ENCODE assay signal across 10 cellular contexts in genomic region chr16:48393843-48394703, GRCh38. TPM values are rescaled to one million over a fixed set of nuclear protein-coding genes. Genes with fewer than 3 reads are reported as not detected.
DNase-seq lines count a peak whose midpoint lies in the region; ATAC-seq and TF ChIP-seq lines count a peak whose summit lies in the region.
"Had no signal": no experiment of that assay in that cellular context is flagged by ENCODE, and none has a peak within 500 bp of the region (broad histone marks: within the 10 kb centered on the region; RNA-seq: fewer than 3 reads in every experiment).

No MANE protein-coding gene starts in this region.

- H3K4me1 Mint-ChIP-seq in stimulated activated naive CD8-positive, alpha-beta T cell treated with anti-CD3 and anti-CD28 coated beads, Interleukin-15, Interleukin-2, amounts not matched to agents 100 ng/mL and 50 ng/mL, for 24 hours (ENCODE audit: low read depth), result no peaks in the 10 kb centered on the region
- H3K4me1 Mint-ChIP-seq in CD14-positive monocyte, result peaks cover 12% of the 10 kb centered on the region

- no peaks in the 10 kb centered on the region for H3K36me3 Mint-ChIP-seq in stimulated activated naive CD8-positive, alpha-beta T cell treated with anti-CD3 and anti-CD28 coated beads, Interleukin-15, Interleukin-2, amounts not matched to agents 100 ng/mL and 50 ng/mL, for 24 hours (ENCODE audit: low read depth)
- H3K36me3 Mint-ChIP-seq in CD14-positive monocyte, result no peaks in the 10 kb centered on the region

- no peaks in the 10 kb centered on the region for H3K27me3 Mint-ChIP-seq in stimulated activated naive CD8-positive, alpha-beta T cell treated with anti-CD3 and anti-CD28 coated beads, Interleukin-15, Interleukin-2, amounts not matched to agents 100 ng/mL and 50 ng/mL, for 24 hours
- H3K27me3 Mint-ChIP-seq in CD14-positive monocyte (ENCODE audit: low read depth in 3 of 3), result peaks cover 0 to 2% (median 0%) of the 10 kb centered on the region in 3 donors

- no peaks in the 10 kb centered on the region for H3K9me3 Mint-ChIP-seq in stimulated activated naive CD8-positive, alpha-beta T cell treated with anti-CD3 and anti-CD28 coated beads, Interleukin-15, Interleukin-2, amounts not matched to agents 100 ng/mL and 50 ng/mL, for 24 hours
- peaks cover 0 to 3% (median 0%) of the 10 kb centered on the region in 7 donors for H3K9me3 Mint-ChIP-seq in CD14-positive monocyte

- no peak for TF ChIP-seq CTCF in CD14-positive monocyte (IDR thresholded peaks at IDR 0.05)
- TF ChIP-seq CTCF in mucosa of descending colon (IDR thresholded peaks at IDR 0.05), result no peak

- no peaks in the 10 kb centered on the region for H3K9me3 ChIP-seq in mucosa of descending colon

- no peak for ATAC-seq in mucosa of descending colon

- intact Hi-C loops in CD14-positive monocyte (cut with micrococcal nuclease) (no loop called here), mucosa of descending colon (cut with DNase I, micrococcal nuclease) (no loop called here)

- no peak overlapping the region for H3K4me3 Mint-ChIP-seq in stimulated activated naive CD8-positive, alpha-beta T cell treated with anti-CD3 and anti-CD28 coated beads, Interleukin-15, Interleukin-2, amounts not matched to agents 100 ng/mL and 50 ng/mL, for 24 hours
- H3K4me3 Mint-ChIP-seq in CD14-positive monocyte, result no peak overlapping the region

- peaks cover 6% of the 10 kb centered on the region for H3K4me1 ChIP-seq in mucosa of descending colon (ENCODE audit: low read depth)

- H3K27ac Mint-ChIP-seq in stimulated activated naive CD8-positive, alpha-beta T cell treated with anti-CD3 and anti-CD28 coated beads, Interleukin-15, Interleukin-2, amounts not matched to agents 100 ng/mL and 50 ng/mL, for 24 hours, result peak overlapping the region; percentile 7
- H3K27ac Mint-ChIP-seq in CD14-positive monocyte, result peak overlapping the region in 2 of 7 donors; percentile 1 to 12

- DNase-seq in NCI-H2227 (lab: John Stamatoyannopoulos, UW; ENCODE audit: unreplicated experiment) (peak; percentile 4), NCI-H2227 treated with DMSO at 0.1 percent for 48 hours (lab: John Stamatoyannopoulos, UW) (no peak), astrocyte of the hippocampus (ENCODE audit: low read depth, low spot score) (peak; percentile 32), inferior parietal cortex (ENCODE audit: extremely low spot score) (peak; percentile 82), NCI-H1436 (lab: John Stamatoyannopoulos, UW) (no peak), CD14-positive monocyte (ENCODE audit: low spot score) (no peak), mucosa of descending colon (no peak)
- DNase-seq: NCI-H1694 treated with DMSO at 0.1 percent for 48 hours, right cardiac atrium had no signal

- no peak overlapping the region for H3K4me3 ChIP-seq in mucosa of descending colon

- no peaks in the 10 kb centered on the region for H3K36me3 ChIP-seq in mucosa of descending colon (ENCODE audit: low read depth)

RNA-seq across cellular contexts. Expression of gene SIAH1, which starts 8.9 kb away (rescaled TPM):
- polyA plus RNA-seq in CD14-positive monocyte, result 1 to 10 TPM; 4.9 to 5.6 TPM
- 10 to 100 TPM; 26.8 to 36.2 (median 27.1) TPM for total RNA-seq in mucosa of descending colon

Comparison
In these comparisons a context has a peak if more than half of its experiments do, and no peak if none do; other contexts are left out.
1. DNase-seq: peak in NCI-H2227 (single experiment), astrocyte of the hippocampus (single experiment) and inferior parietal cortex (single experiment); none in NCI-H2227 treated with DMSO at 0.1 percent for 48 hours (single experiment), NCI-H1436 (single experiment), CD14-positive monocyte (single experiment) and mucosa of descending colon (0 of 3).